ENCODE assay signal across 15 cellular contexts in genomic region chr7:129887865-129888264, GRCh38.
DNase-seq lines count a peak whose midpoint lies in the region; ATAC-seq and TF ChIP-seq lines count a peak whose summit lies in the region.
"Had no signal": no experiment of that assay in that cellular context is flagged by ENCODE, and none has a peak within 500 bp of the region (broad histone marks: within the 10 kb centered on the region; RNA-seq: fewer than 3 reads in every experiment).

No MANE protein-coding gene starts in this region.

- H3K9me3 ChIP-seq in naive thymus-derived CD4-positive, alpha-beta T cell (ENCODE audit: control insufficient read depth in 2 of 3, low read length in 3 of 3): no peaks in the 10 kb centered on the region
- H3K9me3 ChIP-seq in uterus: no peaks in the 10 kb centered on the region

- H3K4me3 ChIP-seq in naive thymus-derived CD4-positive, alpha-beta T cell (ENCODE audit: low read length): no peak overlapping the region
- no peak overlapping the region for H3K4me3 ChIP-seq in uterus

- ATAC-seq in activated T-cell treated with anti-CD3 and anti-CD28 coated beads, Interleukin-2, amount 50 U/mL, for 72 hours (replicated peaks in 1 of 2): no peak
- ATAC-seq in naive thymus-derived CD4-positive, alpha-beta T cell: no peak
- ATAC-seq in HG03571 (IDR thresholded peaks at IDR 0.05; ENCODE audit: unreplicated experiment): no peak

- POLR2A ChIA-PET in naive thymus-derived CD4-positive, alpha-beta T cell (lab: Charles Lee): interaction anchor here (0.5 kb wide), 1 partner anchor 42 kb away, joined by 3 read pairs; no protein-coding TSS in a partner anchor

- intact Hi-C loops in naive thymus-derived CD4-positive, alpha-beta T cell (cut with micrococcal nuclease): loop anchor here in 1 of 2 donors (5.0 kb wide), 2 partner anchors 36 to 44 kb away; no protein-coding TSS in a partner anchor
- intact Hi-C loops in uterus (cut with DNase I; ENCODE audit: low total_unique reads): no loop called here

- H3K36me3 ChIP-seq in naive thymus-derived CD4-positive, alpha-beta T cell (ENCODE audit: control insufficient read depth in 2 of 3, insufficient read depth in 3 of 3, low read length in 3 of 3): peaks cover 0 to 19% (median 0%) of the 10 kb centered on the region in 3 experiments
- no peaks in the 10 kb centered on the region for H3K36me3 ChIP-seq in uterus

- TF ChIP-seq POLR2A in uterus (IDR thresholded peaks at IDR 0.05): no peak

- DNase-seq in activated T-cell treated with anti-CD3 and anti-CD28 coated beads, Interleukin-2, amount 50 U/mL, for 72 hours: no peak
- DNase-seq in activated T-cell treated with anti-CD3 and anti-CD28 coated beads, Interleukin-2, amount 50 U/mL, for 24 hours: no peak
- DNase-seq in naive thymus-derived CD4-positive, alpha-beta T cell: no peak
- DNase-seq in activated CD4-positive, alpha-beta T cell treated with anti-CD3 and anti-CD28 coated beads for 4 hours: no peak
- no peak for DNase-seq in uterus
- DNase-seq in amniotic stem cell (lab: John Stamatoyannopoulos, UW): no peak
- DNase-seq: 8988T, HFFc6, KBM-7, NCI-H1436, NCI-H2029, NCI-H510A, NCI-H774 had no signal

- no peaks in the 10 kb centered on the region for H3K27me3 ChIP-seq in naive thymus-derived CD4-positive, alpha-beta T cell (ENCODE audit: control insufficient read depth in 2 of 2, insufficient read depth in 2 of 2, low read length in 2 of 2)
- H3K27me3 ChIP-seq in uterus: no peaks in the 10 kb centered on the region

- H3K27ac Mint-ChIP-seq in activated T-cell treated with anti-CD3 and anti-CD28 coated beads, Interleukin-2, amount 50 U/mL, for 72 hours: peak overlapping the region; percentile 19
- no peak overlapping the region for H3K27ac Mint-ChIP-seq in activated T-cell treated with anti-CD3 and anti-CD28 coated beads, Interleukin-2, amount 50 U/mL, for 24 hours
- H3K27ac Mint-ChIP-seq in brain: peak overlapping the region in 3 of 5 experiments; percentile 46 to 70 (median 61)
- peak overlapping the region in 6 of 9 donors; percentile 1 to 74 (median 38) for H3K27ac Mint-ChIP-seq in naive thymus-derived CD4-positive, alpha-beta T cell
- H3K27ac Mint-ChIP-seq: HFFc6 had no signal

- no peaks in the 10 kb centered on the region for H3K36me3 Mint-ChIP-seq in activated T-cell treated with anti-CD3 and anti-CD28 coated beads, Interleukin-2, amount 50 U/mL, for 72 hours (ENCODE audit: insufficient read depth in 2 of 2)
- H3K36me3 Mint-ChIP-seq in activated T-cell treated with anti-CD3 and anti-CD28 coated beads, Interleukin-2, amount 50 U/mL, for 24 hours (ENCODE audit: low read depth): peaks cover 7% of the 10 kb centered on the region
- peaks cover 36% of the 10 kb centered on the region for H3K36me3 Mint-ChIP-seq in brain
- peaks cover 0 to 27% (median 4%) of the 10 kb centered on the region in 5 donors for H3K36me3 Mint-ChIP-seq in naive thymus-derived CD4-positive, alpha-beta T cell

- no peaks in the 10 kb centered on the region for H3K4me1 ChIP-seq in naive thymus-derived CD4-positive, alpha-beta T cell (ENCODE audit: control insufficient read depth in 2 of 2, insufficient read depth in 2 of 2, low read length in 2 of 2)
- peaks cover 0 to 12% of the 10 kb centered on the region in 2 donors for H3K4me1 ChIP-seq in uterus

- no peak overlapping the region for H3K27ac ChIP-seq in naive thymus-derived CD4-positive, alpha-beta T cell (ENCODE audit: low read depth, low read length)
- no peak overlapping the region for H3K27ac ChIP-seq in uterus

- H3K9me3 Mint-ChIP-seq in activated T-cell treated with anti-CD3 and anti-CD28 coated beads, Interleukin-2, amount 50 U/mL, for 72 hours: no peaks in the 10 kb centered on the region
- H3K9me3 Mint-ChIP-seq in activated T-cell treated with anti-CD3 and anti-CD28 coated beads, Interleukin-2, amount 50 U/mL, for 24 hours: no peaks in the 10 kb centered on the region
- no peaks in the 10 kb centered on the region for H3K9me3 Mint-ChIP-seq in brain
- H3K9me3 Mint-ChIP-seq in naive thymus-derived CD4-positive, alpha-beta T cell: no peaks in the 10 kb centered on the region
- H3K9me3 Mint-ChIP-seq: HFFc6 had no signal

- no peak overlapping the region for H3K4me3 Mint-ChIP-seq in activated T-cell treated with anti-CD3 and anti-CD28 coated beads, Interleukin-2, amount 50 U/mL, for 72 hours
- H3K4me3 Mint-ChIP-seq in activated T-cell treated with anti-CD3 and anti-CD28 coated beads, Interleukin-2, amount 50 U/mL, for 24 hours: no peak overlapping the region
- no peak overlapping the region for H3K4me3 Mint-ChIP-seq in brain
- H3K4me3 Mint-ChIP-seq in naive thymus-derived CD4-positive, alpha-beta T cell: no peak overlapping the region
- H3K4me3 Mint-ChIP-seq: HFFc6 had no signal

- CTCF ChIA-PET in naive thymus-derived CD4-positive, alpha-beta T cell (lab: Charles Lee): no interaction called here

- no peaks in the 10 kb centered on the region for H3K4me1 Mint-ChIP-seq in activated T-cell treated with anti-CD3 and anti-CD28 coated beads, Interleukin-2, amount 50 U/mL, for 72 hours (ENCODE audit: low read depth)
- H3K4me1 Mint-ChIP-seq in activated T-cell treated with anti-CD3 and anti-CD28 coated beads, Interleukin-2, amount 50 U/mL, for 24 hours (ENCODE audit: low read depth): peaks cover 4% of the 10 kb centered on the region
- peaks cover 13% of the 10 kb centered on the region for H3K4me1 Mint-ChIP-seq in brain
- peaks cover 0 to 37% (median 24%) of the 10 kb centered on the region in 7 donors for H3K4me1 Mint-ChIP-seq in naive thymus-derived CD4-positive, alpha-beta T cell

- H3K27me3 Mint-ChIP-seq in activated T-cell treated with anti-CD3 and anti-CD28 coated beads, Interleukin-2, amount 50 U/mL, for 72 hours (ENCODE audit: low read depth): no peaks in the 10 kb centered on the region
- H3K27me3 Mint-ChIP-seq in activated T-cell treated with anti-CD3 and anti-CD28 coated beads, Interleukin-2, amount 50 U/mL, for 24 hours: no peaks in the 10 kb centered on the region
- no peaks in the 10 kb centered on the region for H3K27me3 Mint-ChIP-seq in brain
- no peaks in the 10 kb centered on the region for H3K27me3 Mint-ChIP-seq in naive thymus-derived CD4-positive, alpha-beta T cell

- TF ChIP-seq CTCF in brain (conservative IDR thresholded peaks at IDR 0.05): no peak
- TF ChIP-seq CTCF in uterus (IDR thresholded peaks at IDR 0.05): no peak
